Comparison of ENCODE assay signal across 1 cellular context in genomic region chr6:134454794-134455193, GRCh38.
TF ChIP-seq lines count a peak whose summit lies in the region.

No MANE protein-coding gene starts in this region.

TF ChIP-seq in GM23338, 12 proteins besides CTCF, POLR2A, EP300 and RAD21 (continued from another document):
- no peak for TF ChIP-seq ZNF462 (CRISPR knock-in tag; IDR thresholded peaks at IDR 0.05)
- TF ChIP-seq POLR2AphosphoS5 (IDR thresholded peaks at IDR 0.05; ENCODE audit: low read depth): no peak
- no peak for TF ChIP-seq JUNB (IDR thresholded peaks at IDR 0.05; ENCODE audit: unreplicated experiment)
